ENCODE assay signal across 8 cellular contexts in genomic region chr4:140427919-140428471, GRCh38. TPM values are rescaled to one million over a fixed set of nuclear protein-coding genes. Genes with fewer than 3 reads are reported as not detected.
A peak's percentile ranks its signal among the peaks of the same experiment; 100 is the strongest.
DNase-seq lines count a peak whose midpoint lies in the region; ATAC-seq and TF ChIP-seq lines count a peak whose summit lies in the region.

No MANE protein-coding gene starts in this region.

- peak overlapping the region; percentile 69 for H3K4me3 ChIP-seq in SU-DHL-6 (ENCODE audit: insufficient read depth, low read length, poor library complexity, severe bottlenecking)

- H3K79me2 ChIP-seq in SU-DHL-6 (ENCODE audit: insufficient read depth, low read length), result 0 out of 2 replicates have a peak, but pooled peaks cover 12% of the 10 kb centered on the region

- H3K4me3 Mint-ChIP-seq in T-helper 1 cell treated with Interleukin-12 subunit alpha and Interleukin-12 subunit beta and Interleukin-4 antibody, amounts not matched to agents 30 μg/mL and 1 μg/mL, for 36 hours, result peak overlapping the region; percentile 75
- peak overlapping the region; percentile 90 for H3K4me3 Mint-ChIP-seq in glutamatergic neuron (ENCODE audit: unreplicated experiment)
- H3K4me3 Mint-ChIP-seq in stimulated activated memory B cell treated with anti-CD40 and anti-IgM and Interleukin-4, amounts not matched to agents 10 μg/mL and 1 μg/mL and 100 μg/mL, for 72 hours, result peak overlapping the region; percentile 81

- peak overlapping the region; percentile 9; the same call in 1 of the 2 replicates for H3K27ac ChIP-seq in SU-DHL-6 (ENCODE audit: low read depth, low read length)

- no peaks in the 10 kb centered on the region for H3K9me3 Mint-ChIP-seq in T-helper 1 cell treated with Interleukin-12 subunit alpha and Interleukin-12 subunit beta and Interleukin-4 antibody, amounts not matched to agents 30 μg/mL and 1 μg/mL, for 36 hours
- H3K9me3 Mint-ChIP-seq in glutamatergic neuron (ENCODE audit: unreplicated experiment), result peaks cover 6% of the 10 kb centered on the region
- H3K9me3 Mint-ChIP-seq in stimulated activated memory B cell treated with anti-CD40 and anti-IgM and Interleukin-4, amounts not matched to agents 10 μg/mL and 1 μg/mL and 100 μg/mL, for 72 hours, result no peaks in the 10 kb centered on the region

- no peaks in the 10 kb centered on the region for H3K36me3 Mint-ChIP-seq in T-helper 1 cell treated with Interleukin-12 subunit alpha and Interleukin-12 subunit beta and Interleukin-4 antibody, amounts not matched to agents 30 μg/mL and 1 μg/mL, for 36 hours (ENCODE audit: low read depth)
- no peaks in the 10 kb centered on the region for H3K36me3 Mint-ChIP-seq in glutamatergic neuron (ENCODE audit: unreplicated experiment)
- no peaks in the 10 kb centered on the region for H3K36me3 Mint-ChIP-seq in stimulated activated memory B cell treated with anti-CD40 and anti-IgM and Interleukin-4, amounts not matched to agents 10 μg/mL and 1 μg/mL and 100 μg/mL, for 72 hours

- H3K9me2 ChIP-seq in SU-DHL-6 (replicated peaks; ENCODE audit: insufficient read depth, low read length), result no peaks in the 10 kb centered on the region

- no peak overlapping the region for H3K27ac Mint-ChIP-seq in T-helper 1 cell treated with Interleukin-12 subunit alpha and Interleukin-12 subunit beta and Interleukin-4 antibody, amounts not matched to agents 30 μg/mL and 1 μg/mL, for 36 hours
- peak overlapping the region; percentile 87 for H3K27ac Mint-ChIP-seq in glutamatergic neuron (ENCODE audit: unreplicated experiment)
- no peak overlapping the region for H3K27ac Mint-ChIP-seq in stimulated activated memory B cell treated with anti-CD40 and anti-IgM and Interleukin-4, amounts not matched to agents 10 μg/mL and 1 μg/mL and 100 μg/mL, for 72 hours

- peaks cover 57% of the 10 kb centered on the region for H3K27me3 Mint-ChIP-seq in T-helper 1 cell treated with Interleukin-12 subunit alpha and Interleukin-12 subunit beta and Interleukin-4 antibody, amounts not matched to agents 30 μg/mL and 1 μg/mL, for 36 hours (ENCODE audit: low read depth)
- H3K27me3 Mint-ChIP-seq in glutamatergic neuron (ENCODE audit: unreplicated experiment), result no peaks in the 10 kb centered on the region
- peaks cover 64% of the 10 kb centered on the region for H3K27me3 Mint-ChIP-seq in stimulated activated memory B cell treated with anti-CD40 and anti-IgM and Interleukin-4, amounts not matched to agents 10 μg/mL and 1 μg/mL and 100 μg/mL, for 72 hours

- H3K36me3 ChIP-seq in SU-DHL-6 (ENCODE audit: low read length), result no peaks in the 10 kb centered on the region

- no peak for ATAC-seq in stimulated activated memory B cell treated with anti-CD40 and anti-IgM and Interleukin-4, amounts not matched to agents 10 μg/mL and 1 μg/mL and 100 μg/mL, for 72 hours
- ATAC-seq in GM19395 (IDR thresholded peaks at IDR 0.05; ENCODE audit: unreplicated experiment), result no peak
- ATAC-seq in GM21529 (IDR thresholded peaks at IDR 0.05; ENCODE audit: unreplicated experiment), result no peak

- no peak for TF ChIP-seq CTCF in SU-DHL-6 (IDR thresholded peaks at IDR 0.05; ENCODE audit: insufficient read depth, low read length, poor library complexity, severe bottlenecking)
- no peak for TF ChIP-seq CTCF in glutamatergic neuron (IDR thresholded peaks at IDR 0.05; ENCODE audit: partially characterized antibody, unreplicated experiment)

- H2AFZ ChIP-seq in SU-DHL-6 (ENCODE audit: low read depth, low read length, severe bottlenecking), result peak overlapping the region; percentile 79

- no peaks in the 10 kb centered on the region for H3K9me3 ChIP-seq in SU-DHL-6 (ENCODE audit: insufficient read depth, low read length)

- peaks cover 5% of the 10 kb centered on the region for H3K4me1 Mint-ChIP-seq in T-helper 1 cell treated with Interleukin-12 subunit alpha and Interleukin-12 subunit beta and Interleukin-4 antibody, amounts not matched to agents 30 μg/mL and 1 μg/mL, for 36 hours (ENCODE audit: low read depth)
- peaks cover 3% of the 10 kb centered on the region for H3K4me1 Mint-ChIP-seq in glutamatergic neuron (ENCODE audit: low read depth, unreplicated experiment)
- peaks cover 15% of the 10 kb centered on the region for H3K4me1 Mint-ChIP-seq in stimulated activated memory B cell treated with anti-CD40 and anti-IgM and Interleukin-4, amounts not matched to agents 10 μg/mL and 1 μg/mL and 100 μg/mL, for 72 hours

- DNase-seq in T-helper 1 cell, result no peak
- DNase-seq in glutamatergic neuron, result no peak
- no peak for DNase-seq in NCI-H146 treated with DMSO at 0.1 percent for 48 hours (lab: John Stamatoyannopoulos, UW; ENCODE audit: unreplicated experiment)

- H3K27me3 ChIP-seq in SU-DHL-6 (ENCODE audit: low read length), result no peaks in the 10 kb centered on the region

- peak overlapping the region; percentile 74 for H3K9ac ChIP-seq in SU-DHL-6 (ENCODE audit: low read length)

- peak overlapping the region; percentile 70 for H3K4me2 ChIP-seq in SU-DHL-6 (ENCODE audit: low read depth, low read length, poor library complexity, severe bottlenecking)

- no peaks in the 10 kb centered on the region for H4K20me1 ChIP-seq in SU-DHL-6 (ENCODE audit: low read depth, low read length)

- H3F3A ChIP-seq in SU-DHL-6 (ENCODE audit: insufficient read depth), result no peaks in the 10 kb centered on the region

RNA-seq across cellular contexts. Expression of gene CLGN, which starts 0.5 kb away (rescaled TPM):
- total RNA-seq in glutamatergic neuron (ENCODE audit: unreplicated experiment), result 19.6 TPM

RNA-seq across cellular contexts. Expression of gene SCOC, which starts 54.5 kb away (rescaled TPM):
- total RNA-seq in glutamatergic neuron (ENCODE audit: unreplicated experiment), result 55.8 TPM
